Comparison of ENCODE assay signal across 11 cellular contexts in the genomic region with DNA sequence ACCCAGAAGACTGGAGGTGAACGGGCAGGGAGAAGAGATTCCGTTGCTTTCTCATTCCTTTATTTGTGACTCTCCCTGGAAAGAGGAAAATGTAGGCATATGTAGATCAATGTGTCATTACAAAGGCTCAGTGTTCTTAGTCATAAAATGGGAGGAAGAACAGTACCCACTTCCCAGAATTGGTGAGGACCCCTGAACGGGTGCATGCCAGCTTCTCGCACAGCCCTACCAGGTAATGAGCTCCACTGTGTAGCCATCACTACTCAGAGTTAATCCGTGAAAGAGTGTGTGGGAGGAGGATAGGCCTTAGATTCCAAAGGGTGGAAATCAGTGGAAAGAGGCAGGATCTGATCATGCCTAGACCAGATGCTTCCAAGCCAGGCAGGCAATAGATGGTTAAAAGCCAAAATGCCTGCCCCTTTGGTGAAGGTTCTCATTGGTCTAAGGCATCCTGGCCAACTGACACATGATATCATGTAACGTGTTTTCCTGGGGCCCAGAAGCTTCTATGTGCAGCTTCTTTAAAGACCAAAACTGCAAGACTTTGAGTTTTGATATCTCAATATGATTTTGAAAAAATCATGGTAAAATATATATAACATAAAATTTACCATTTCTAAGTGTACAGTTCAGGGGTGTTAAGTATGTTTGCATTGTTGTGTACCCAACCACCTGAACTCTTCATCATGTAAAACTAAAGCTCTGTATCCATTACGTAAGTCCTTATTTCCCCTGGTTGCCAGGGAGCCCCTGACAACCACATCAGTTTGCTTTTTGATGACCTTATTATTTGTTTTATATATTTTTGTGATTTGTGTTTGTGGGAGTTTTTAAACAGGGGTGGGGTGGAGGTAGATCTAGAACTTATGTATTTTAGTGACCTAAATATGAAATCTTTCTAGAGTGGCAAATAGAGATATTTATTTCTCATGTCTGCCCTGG.
DNase-seq lines count a peak whose midpoint lies in the region; ATAC-seq and TF ChIP-seq lines count a peak whose summit lies in the region.
"Had no signal": no experiment of that assay in that cellular context is flagged by ENCODE, and none has a peak within 500 bp of the region (broad histone marks: within the 10 kb centered on the region; RNA-seq: fewer than 3 reads in every experiment).

No MANE protein-coding gene starts in this region.

- DNase-seq in CD4-positive, alpha-beta T cell = peak in 2 of 10 experiments; percentile 2 to 15
- DNase-seq in T follicular helper cell (ENCODE audit: low read depth) = peak; percentile 12
- DNase-seq in hepatocyte (ENCODE audit: low spot score) = no peak
- DNase-seq in Kasumi-1 (lab: John Stamatoyannopoulos, UW) = no peak
- no peak for DNase-seq in NCI-H524 treated with DMSO at 0.1 percent for 48 hours (lab: John Stamatoyannopoulos, UW)
- DNase-seq: COR-L47 had no signal

- peaks cover 9% of the 10 kb centered on the region for H3K4me1 ChIP-seq in hepatocyte (ENCODE audit: insufficient read depth)

- H3K4me2 ChIP-seq in hepatocyte = no peak overlapping the region

- no peaks in the 10 kb centered on the region for H3K79me2 ChIP-seq in hepatocyte

- H3K36me3 Mint-ChIP-seq in CD4-positive, alpha-beta T cell (ENCODE audit: low read depth) = peaks cover 3% of the 10 kb centered on the region
- H3K36me3 Mint-ChIP-seq: brain had no signal

- H3K27me3 Mint-ChIP-seq in CD4-positive, alpha-beta T cell = no peaks in the 10 kb centered on the region
- H3K27me3 Mint-ChIP-seq: brain had no signal

- no peak overlapping the region for H3K4me3 ChIP-seq in hepatocyte
- H3K4me3 ChIP-seq: lung had no signal

- H3K27me3 ChIP-seq in CD4-positive, alpha-beta T cell (ENCODE audit: control insufficient read depth, insufficient read depth, low read length) = no peaks in the 10 kb centered on the region
- no peaks in the 10 kb centered on the region for H3K27me3 ChIP-seq in hepatocyte

- H3K27ac Mint-ChIP-seq in CD4-positive, alpha-beta T cell = peak overlapping the region; percentile 96

- no peaks in the 10 kb centered on the region for H4K20me1 ChIP-seq in hepatocyte (ENCODE audit: insufficient read depth, poor library complexity, severe bottlenecking)

- ATAC-seq in CD4-positive, alpha-beta T cell (ENCODE audit: poor library complexity) = peak; percentile 16
- ATAC-seq in GM19467 (IDR thresholded peaks at IDR 0.05; ENCODE audit: unreplicated experiment) (peak; percentile 4), GM19395 (IDR thresholded peaks at IDR 0.05; ENCODE audit: unreplicated experiment) (no peak), GM21717 (IDR thresholded peaks at IDR 0.05; ENCODE audit: unreplicated experiment) (no peak)

- no peaks in the 10 kb centered on the region for H3K9me2 ChIP-seq in hepatocyte (replicated peaks; ENCODE audit: insufficient read depth)

- H3K36me3 ChIP-seq in hepatocyte (replicated peaks; ENCODE audit: insufficient read depth, low read depth) = no peaks in the 10 kb centered on the region

- CTCF ChIA-PET in CD4-positive, alpha-beta T cell (lab: Charles Lee) = interaction anchor here (1.4 kb wide), 1 partner anchor 27 kb away, joined by 4 read pairs; no protein-coding TSS in a partner anchor

- intact Hi-C loops in CD4-positive, alpha-beta T cell (cut with DNase I, micrococcal nuclease) = loop anchor here (1.0 to 10.0 kb wide), 5 partner anchors 16 to 1793 kb away; no protein-coding TSS in a partner anchor

- H3K4me3 Mint-ChIP-seq in CD4-positive, alpha-beta T cell = peak overlapping the region; percentile 49
- H3K4me3 Mint-ChIP-seq: brain had no signal

- H3K9me3 Mint-ChIP-seq in CD4-positive, alpha-beta T cell = peaks cover 2% of the 10 kb centered on the region

- POLR2A ChIA-PET in CD4-positive, alpha-beta T cell (lab: Charles Lee) = interaction anchor here (0.7 to 4.9 kb wide), 15 partner anchors 8 to 558 kb away, joined by 3 to 40 read pairs (median 3); no protein-coding TSS in a partner anchor

- peak overlapping the region; percentile 61 for H3K27ac ChIP-seq in CD4-positive, alpha-beta T cell (ENCODE audit: low read depth, low read length)
- peak overlapping the region; percentile 50 for H3K27ac ChIP-seq in hepatocyte

- no peaks in the 10 kb centered on the region for H3K9me3 ChIP-seq in CD4-positive, alpha-beta T cell (ENCODE audit: control insufficient read depth, low read length)
- no peaks in the 10 kb centered on the region for H3K9me3 ChIP-seq in hepatocyte (ENCODE audit: low read depth)

- H2AFZ ChIP-seq in hepatocyte = no peak overlapping the region

- no peak for TF ChIP-seq CTCF in CD4-positive, alpha-beta T cell (IDR thresholded peaks at IDR 0.05)
- TF ChIP-seq CTCF in hepatocyte (IDR thresholded peaks at IDR 0.05; ENCODE audit: poor library complexity) = no peak

- peaks cover 77% of the 10 kb centered on the region for H3K4me1 Mint-ChIP-seq in CD4-positive, alpha-beta T cell (ENCODE audit: low read depth)

- WGBS in hepatocyte (ENCODE audit: low lambda C conversion rate, missing lambda C conversion rate) = 92% methylated on average over 7 of the region's 7 CpGs

Comparison
In these comparisons a context has a peak if more than half of its experiments do, and no peak if none do; other contexts are left out.
1. ATAC-seq: peak in CD4-positive, alpha-beta T cell (single experiment) and GM19467 (single experiment); none in GM19395 (single experiment) and GM21717 (single experiment).